ENCODE assay signal across 14 cellular contexts in the genomic region with DNA sequence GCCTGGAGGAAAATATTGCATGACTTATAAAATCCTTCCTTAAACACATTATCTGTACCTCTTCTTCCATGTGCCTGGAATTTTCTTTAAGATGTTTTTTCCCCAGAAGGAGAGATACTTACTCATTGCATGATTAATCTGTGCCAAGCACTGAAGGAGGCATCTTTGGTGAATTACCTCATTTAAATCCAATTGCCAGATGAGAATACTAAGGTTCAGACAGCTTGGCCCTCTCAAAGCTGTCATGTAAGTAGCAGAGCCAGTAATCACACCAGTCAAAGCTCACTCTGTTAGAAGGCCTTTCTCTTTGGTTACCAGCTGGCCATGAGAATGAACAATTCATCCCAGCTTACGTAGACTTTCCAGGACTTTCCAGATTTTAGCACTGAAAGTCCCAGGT.
DNase-seq lines count a peak whose midpoint lies in the region; ATAC-seq and TF ChIP-seq lines count a peak whose summit lies in the region.
"Had no signal": no experiment of that assay in that cellular context is flagged by ENCODE, and none has a peak within 500 bp of the region (broad histone marks: within the 10 kb centered on the region; RNA-seq: fewer than 3 reads in every experiment).

No MANE protein-coding gene starts in this region.

- H3K27ac ChIP-seq in muscle layer of colon (ENCODE audit: low read depth, low read length), result peak overlapping the region; percentile 67
- H3K27ac ChIP-seq: pancreas had no signal

- DNase-seq in BJ (ENCODE audit: low read depth) (peak; percentile 76), RKO (ENCODE audit: low spot score) (peak; percentile 32), fibroblast of peridontal ligament (ENCODE audit: extremely low read depth) (peak; percentile 88), mucosa of descending colon (no peak)
- DNase-seq: activated B cell treated with CpG ODN at 0.5 μM for 24 hours; mesendoderm; NCI-H1436 treated with DMSO at 0.1 percent for 48 hours; NCI-H774; pancreas; stimulated activated CD8-positive, alpha-beta memory T cell treated with anti-CD3 and anti-CD28 coated beads, Interleukin-4, amount 100 ng/mL, for 48 hours had no signal

- H3K9me3 ChIP-seq in muscle layer of colon (ENCODE audit: low read length) (no peaks in the 10 kb centered on the region), mucosa of descending colon (no peaks in the 10 kb centered on the region)
- H3K9me3 ChIP-seq: pancreas had no signal

- intact Hi-C loops in mucosa of descending colon (cut with DNase I, micrococcal nuclease), result no loop called here

- POLR2A ChIA-PET in BJ (lab: Charles Lee), result interaction anchor here (1.4 kb wide), 1 partner anchor 43 kb away, joined by 4 read pairs; no protein-coding TSS in a partner anchor

- H3K27me3 ChIP-seq in BJ (ENCODE audit: control insufficient read depth, insufficient read depth, low read length) (no peaks in the 10 kb centered on the region), muscle layer of colon (ENCODE audit: control insufficient read depth in 1 of 2, insufficient read depth in 2 of 2, low read length in 2 of 2) (no peaks in the 10 kb centered on the region)
- H3K27me3 ChIP-seq: pancreas had no signal

- CTCF ChIA-PET in BJ (lab: Yijun Ruan, JAX), result interaction anchor here (1.3 to 1.7 kb wide), 4 partner anchors 15 to 180 kb away, joined by 3 to 5 read pairs (median 4); no protein-coding TSS in a partner anchor

- no peak overlapping the region for H3K9ac ChIP-seq in muscle layer of colon (ENCODE audit: low read length)

- H3K4me3 ChIP-seq in BJ (ENCODE audit: low read depth, low read length) (no peak overlapping the region), muscle layer of colon (ENCODE audit: low read depth in 1 of 2, low read length in 2 of 2) (no peak overlapping the region), mucosa of descending colon (no peak overlapping the region)
- H3K4me3 ChIP-seq: pancreas had no signal

- no peak for TF ChIP-seq CTCF in BJ (IDR thresholded peaks at IDR 0.05; ENCODE audit: insufficient read depth, low read depth, low read length)
- TF ChIP-seq CTCF in mucosa of descending colon (IDR thresholded peaks at IDR 0.05), result no peak

- H3K4me1 ChIP-seq in muscle layer of colon (ENCODE audit: insufficient read depth, low read length) (peaks cover 48% of the 10 kb centered on the region), mucosa of descending colon (ENCODE audit: low read depth) (no peaks in the 10 kb centered on the region)
- H3K4me1 ChIP-seq: pancreas had no signal

- no peaks in the 10 kb centered on the region for H3K36me3 ChIP-seq in BJ (ENCODE audit: control insufficient read depth, insufficient read depth, low read length)
- H3K36me3 ChIP-seq in muscle layer of colon (ENCODE audit: insufficient read depth, low read length), result no peaks in the 10 kb centered on the region
- H3K36me3 ChIP-seq in mucosa of descending colon (ENCODE audit: low read depth), result no peaks in the 10 kb centered on the region
- H3K36me3 ChIP-seq: pancreas had no signal

- no peak for ATAC-seq in HG03457 (IDR thresholded peaks at IDR 0.05; ENCODE audit: unreplicated experiment)
- ATAC-seq in GM21423 (IDR thresholded peaks at IDR 0.05; ENCODE audit: unreplicated experiment), result no peak
- no peak for ATAC-seq in GM21447 (IDR thresholded peaks at IDR 0.05; ENCODE audit: unreplicated experiment)
- ATAC-seq in mucosa of descending colon, result no peak
- ATAC-seq: pancreas had no signal

Comparison
In these comparisons a context has a peak if more than half of its experiments do, and no peak if none do; other contexts are left out.
1. DNase-seq: peak in BJ (single experiment), RKO (single experiment) and fibroblast of peridontal ligament (single experiment); none in mucosa of descending colon (0 of 3).